In the genomic region with DNA sequence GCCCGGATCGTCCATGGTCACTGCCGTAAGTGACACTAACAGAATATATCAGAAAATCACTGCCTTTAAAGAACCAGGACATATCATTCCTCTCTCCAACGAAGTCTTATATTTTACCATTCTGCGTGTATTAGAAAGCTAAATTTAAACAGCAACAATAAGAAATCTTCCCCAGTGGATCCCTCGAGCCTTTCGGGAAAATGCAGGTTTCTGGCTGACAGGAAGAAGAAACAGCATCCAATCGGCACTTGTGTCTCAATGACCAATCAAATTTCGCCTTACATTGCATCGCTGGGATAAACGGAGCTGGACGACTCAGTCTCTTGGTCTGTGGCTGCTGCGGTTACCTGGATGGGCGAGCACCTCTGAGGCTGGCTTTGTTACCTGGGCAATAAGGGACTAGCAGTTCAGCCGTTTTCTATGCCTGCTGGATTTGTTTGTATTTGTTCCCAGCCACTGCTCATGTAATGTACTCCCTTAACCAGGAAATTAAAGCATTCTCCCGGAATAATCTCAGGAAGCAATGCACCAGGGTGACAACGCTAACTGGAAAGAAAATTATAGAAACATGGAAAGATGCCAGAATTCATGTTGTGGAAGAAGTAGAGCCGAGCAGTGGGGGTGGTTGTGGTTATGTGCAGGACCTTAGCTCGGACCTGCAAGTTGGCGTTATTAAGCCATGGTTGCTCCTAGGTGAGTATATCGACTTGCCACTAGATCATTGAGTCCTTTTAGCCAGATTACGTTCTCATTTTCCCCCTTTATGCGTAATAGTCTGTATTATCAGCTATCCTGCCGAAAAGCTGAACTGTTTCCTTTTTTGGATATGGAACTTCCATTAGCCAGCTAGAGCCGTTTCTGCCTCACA, we compare ENCODE assay signal across 8 cellular contexts. TPM values are rescaled to one million over a fixed set of nuclear protein-coding genes. Genes with fewer than 3 reads are reported as not detected.
A peak's percentile ranks its signal among the peaks of the same experiment; 100 is the strongest.
DNase-seq lines count a peak whose midpoint lies in the region; ATAC-seq and TF ChIP-seq lines count a peak whose summit lies in the region.

A gene with protein sequence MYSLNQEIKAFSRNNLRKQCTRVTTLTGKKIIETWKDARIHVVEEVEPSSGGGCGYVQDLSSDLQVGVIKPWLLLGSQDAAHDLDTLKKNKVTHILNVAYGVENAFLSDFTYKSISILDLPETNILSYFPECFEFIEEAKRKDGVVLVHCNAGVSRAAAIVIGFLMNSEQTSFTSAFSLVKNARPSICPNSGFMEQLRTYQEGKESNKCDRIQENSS (plus strand): TSS at position 281 of the 868 bp plus-strand sequence. CDS start 187 bp downstream, at position 468.

- no peaks in the 10 kb centered on the region for H3K27me3 Mint-ChIP-seq in CD4-positive, alpha-beta memory T cell
- H3K27me3 Mint-ChIP-seq in activated CD4-positive, alpha-beta memory T cell treated with anti-CD3 and anti-CD28 coated beads, Interleukin-2, amount 10 ng/mL, durations not matched to agents 7 days and 5 days, result no peaks in the 10 kb centered on the region

- H3K36me3 ChIP-seq in CD4-positive, alpha-beta memory T cell (ENCODE audit: insufficient read depth, low read length), result no peaks in the 10 kb centered on the region
- H3K36me3 ChIP-seq in lower lobe of right lung, result no peaks in the 10 kb centered on the region

- intact Hi-C loops in CD4-positive, alpha-beta memory T cell (cut with micrococcal nuclease), result loop anchor here (1.0 kb wide), 2 partner anchors 40 to 46 kb away; a partner anchor contains a TSS
- intact Hi-C loops in lower lobe of right lung (cut with DNase I), result no loop called here

- H3K9me3 ChIP-seq in CD4-positive, alpha-beta memory T cell (ENCODE audit: control insufficient read depth in 1 of 2, low read length in 2 of 2), result no peaks in the 10 kb centered on the region
- no peaks in the 10 kb centered on the region for H3K9me3 ChIP-seq in lower lobe of right lung

- peak within 1 kb of the TSS; percentile 75 to 88 for H3K4me3 ChIP-seq in CD4-positive, alpha-beta memory T cell (ENCODE audit: low read length in 2 of 2)
- peak within 1 kb of the TSS; percentile 73 for H3K4me3 ChIP-seq in lower lobe of right lung

- CTCF ChIA-PET in CD4-positive, alpha-beta memory T cell (lab: Charles Lee; ENCODE audit: partially characterized antibody), result interaction anchor here (1.0 to 2.0 kb wide), 4 partner anchors 7 to 99 kb away, joined by 3 to 8 read pairs (median 4); no protein-coding TSS in a partner anchor
- CTCF ChIA-PET in activated CD4-positive, alpha-beta memory T cell treated with anti-CD3 and anti-CD28 coated beads, Interleukin-2, amount 10 ng/mL, durations not matched to agents 7 days and 5 days (lab: Charles Lee), result interaction anchor here (1.1 to 1.3 kb wide), 2 partner anchors 99 to 412 kb away, joined by 3 to 4 read pairs; no protein-coding TSS in a partner anchor

- TF ChIP-seq CTCF in lower lobe of right lung (IDR thresholded peaks at IDR 0.05), result no peak

- H3K27ac ChIP-seq in CD4-positive, alpha-beta memory T cell (ENCODE audit: low read depth, low read length), result peak within 1 kb of the TSS; percentile 41
- peak within 1 kb of the TSS; percentile 86 for H3K27ac ChIP-seq in lower lobe of right lung

- peaks cover 11% of the 10 kb centered on the region for H3K4me1 ChIP-seq in CD4-positive, alpha-beta memory T cell (ENCODE audit: insufficient read depth, low read length)
- peaks cover 14% of the 10 kb centered on the region for H3K4me1 ChIP-seq in lower lobe of right lung

- H3K4me1 Mint-ChIP-seq in CD4-positive, alpha-beta memory T cell, result peaks cover 4 to 16% (median 8%) of the 10 kb centered on the region in 4 donors
- H3K4me1 Mint-ChIP-seq in activated CD4-positive, alpha-beta memory T cell treated with anti-CD3 and anti-CD28 coated beads, Interleukin-2, amount 10 ng/mL, durations not matched to agents 7 days and 5 days, result peaks cover 13% of the 10 kb centered on the region

- POLR2A ChIA-PET in CD4-positive, alpha-beta memory T cell (lab: Charles Lee; ENCODE audit: partially characterized antibody), result interaction anchor here (1.0 to 1.8 kb wide), 5 partner anchors 41 to 363 kb away, joined by 3 to 6 read pairs (median 5); a partner anchor contains a TSS
- POLR2A ChIA-PET in activated CD4-positive, alpha-beta memory T cell treated with anti-CD3 and anti-CD28 coated beads, Interleukin-2, amount 10 ng/mL, durations not matched to agents 7 days and 5 days (lab: Charles Lee), result interaction anchor here (1.2 to 1.8 kb wide), 4 partner anchors 10 to 363 kb away, joined by 3 to 12 read pairs (median 4); a partner anchor contains a TSS

- no peaks in the 10 kb centered on the region for H3K27me3 ChIP-seq in CD4-positive, alpha-beta memory T cell (ENCODE audit: insufficient read depth, low read length)
- H3K27me3 ChIP-seq in lower lobe of right lung (ENCODE audit: low read depth), result no peaks in the 10 kb centered on the region

- DNase-seq in CD4-positive, alpha-beta memory T cell, result peak; percentile 75 to 84 (median 78)
- DNase-seq in NCI-H774 (lab: John Stamatoyannopoulos, UW) (peak; percentile 96), lower lobe of right lung (peak; percentile 79)
- peak; percentile 85 for DNase-seq in activated CD4-positive, alpha-beta memory T cell treated with anti-CD3 and anti-CD28 coated beads, Interleukin-2, amount 10 ng/mL, durations not matched to agents 7 days and 5 days
- DNase-seq in effector CD4-positive, alpha-beta T cell, result peak; percentile 60
- peak; percentile 67 to 80 (median 79) for DNase-seq in stimulated activated CD4-positive, alpha-beta T cell treated with anti-CD3 and anti-CD28 coated beads, TNF-alpha, amount 100 ng/mL, for 24 hours (ENCODE audit: low read depth in 3 of 3)

- peak within 1 kb of the TSS; percentile 80 to 94 (median 88) for H3K27ac Mint-ChIP-seq in CD4-positive, alpha-beta memory T cell
- H3K27ac Mint-ChIP-seq in activated CD4-positive, alpha-beta memory T cell treated with anti-CD3 and anti-CD28 coated beads, Interleukin-2, amount 10 ng/mL, durations not matched to agents 7 days and 5 days, result peak within 1 kb of the TSS; percentile 16

- peaks cover 0 to 10% of the 10 kb centered on the region in 2 donors for H3K36me3 Mint-ChIP-seq in CD4-positive, alpha-beta memory T cell
- no peaks in the 10 kb centered on the region for H3K36me3 Mint-ChIP-seq in activated CD4-positive, alpha-beta memory T cell treated with anti-CD3 and anti-CD28 coated beads, Interleukin-2, amount 10 ng/mL, durations not matched to agents 7 days and 5 days (ENCODE audit: low read depth)

- peak; percentile 91 for ATAC-seq in GM19438 (IDR thresholded peaks at IDR 0.05; ENCODE audit: low read depth, unreplicated experiment)
- peak; percentile 93 for ATAC-seq in HG03571 (IDR thresholded peaks at IDR 0.05; ENCODE audit: unreplicated experiment)
- ATAC-seq in lower lobe of right lung, result peak; percentile 96 to 98

- H3K4me3 Mint-ChIP-seq in CD4-positive, alpha-beta memory T cell, result peak within 1 kb of the TSS; percentile 94 to 98 (median 95)
- H3K4me3 Mint-ChIP-seq in activated CD4-positive, alpha-beta memory T cell treated with anti-CD3 and anti-CD28 coated beads, Interleukin-2, amount 10 ng/mL, durations not matched to agents 7 days and 5 days, result peak within 1 kb of the TSS; percentile 77

- H3K9me3 Mint-ChIP-seq in CD4-positive, alpha-beta memory T cell, result no peaks in the 10 kb centered on the region
- H3K9me3 Mint-ChIP-seq in activated CD4-positive, alpha-beta memory T cell treated with anti-CD3 and anti-CD28 coated beads, Interleukin-2, amount 10 ng/mL, durations not matched to agents 7 days and 5 days, result no peaks in the 10 kb centered on the region

RNA-seq across cellular contexts. Expression of the gene that starts here (rescaled TPM):
- total RNA-seq in CD4-positive, alpha-beta memory T cell, result 1 to 10 TPM; 3.3 to 3.7 TPM
- polyA plus RNA-seq in CD4-positive, alpha-beta memory T cell, result 1 to 10 TPM in 1 of 2 donors, under 1 TPM in 1; 0.49 to 1.4 TPM
- 1 to 10 TPM in 1 of 2 experiments, under 1 TPM in 1; 0.93 to 1.1 TPM for total RNA-seq in activated CD4-positive, alpha-beta memory T cell treated with anti-CD3 and anti-CD28 coated beads, Interleukin-2, amount 10 ng/mL, durations not matched to agents 7 days and 5 days
- total RNA-seq in lower lobe of right lung, result 5.6 TPM

Comparison
In these comparisons a context has a peak if more than half of its experiments do, and no peak if none do; other contexts are left out.
1. Peak in every context shown above with its lines: DNase-seq, ATAC-seq, H3K4me3 ChIP-seq and H3K27ac ChIP-seq.